ENCODE assay signal across 16 cellular contexts in the genomic region with DNA sequence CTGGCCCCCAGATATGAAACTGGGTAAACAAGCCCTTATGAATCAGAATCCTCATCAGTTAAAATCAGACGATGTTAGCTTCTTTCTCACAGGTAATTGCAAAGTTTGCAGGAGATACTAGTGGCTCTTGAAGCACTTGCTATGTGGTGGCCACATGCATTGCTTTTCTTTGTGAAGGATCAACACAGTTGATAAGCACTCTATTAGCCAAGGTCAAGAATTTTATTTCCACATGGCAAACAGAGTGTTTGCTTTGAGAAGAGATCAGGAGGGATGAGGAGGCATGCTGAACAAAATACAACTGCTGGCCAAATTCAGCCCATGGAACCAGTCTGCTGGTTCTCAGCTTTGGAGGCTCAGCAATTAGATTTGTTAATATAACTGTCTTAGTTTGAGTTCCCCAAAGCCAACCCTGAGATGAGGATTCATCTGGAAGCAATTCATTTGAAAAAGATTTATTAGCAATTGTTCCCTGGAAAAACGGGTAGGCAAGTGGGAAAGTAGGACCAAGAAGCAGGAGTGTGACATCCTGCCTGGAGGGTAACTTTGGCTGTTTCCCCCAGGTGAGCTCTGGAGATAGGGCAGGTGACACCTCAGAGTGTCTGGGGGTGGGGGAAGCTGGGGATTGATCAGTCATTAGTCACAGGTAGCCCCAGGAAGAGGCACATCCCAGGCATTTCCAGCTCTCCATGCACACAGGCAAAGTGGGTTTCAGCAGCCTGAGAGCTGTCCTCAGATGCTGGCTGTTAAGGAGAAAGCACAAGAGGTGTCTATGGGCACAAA.
A peak's percentile ranks its signal among the peaks of the same experiment; 100 is the strongest.
DNase-seq lines count a peak whose midpoint lies in the region; ATAC-seq and TF ChIP-seq lines count a peak whose summit lies in the region.
"Had no signal": no experiment of that assay in that cellular context is flagged by ENCODE, and none has a peak within 500 bp of the region (broad histone marks: within the 10 kb centered on the region; RNA-seq: fewer than 3 reads in every experiment).

No MANE protein-coding gene starts in this region.

- intact Hi-C loops in gastrocnemius medialis (cut with DNase I; ENCODE audit: low total_unique reads), result no loop called here

- ATAC-seq in SK-N-SH treated with all-trans-retinoic acid at 6 μM for 48 hours, result peak; percentile 6
- no peak for ATAC-seq in gastrocnemius medialis
- ATAC-seq: left colon had no signal

- no peak overlapping the region for H2BK12ac ChIP-seq in trophoblast cell (ENCODE audit: low read length)

- no peak for TF ChIP-seq POLR2A in gastrocnemius medialis (IDR thresholded peaks at IDR 0.05)

- H3K14ac ChIP-seq in trophoblast cell (ENCODE audit: low read length), result no peak overlapping the region

- no peaks in the 10 kb centered on the region for H3K79me2 ChIP-seq in GM23248 (ENCODE audit: insufficient read depth)
- H3K79me2 ChIP-seq in trophoblast cell (ENCODE audit: control insufficient read depth, insufficient read depth, low read length, poor library complexity), result no peaks in the 10 kb centered on the region

- H2AK5ac ChIP-seq in trophoblast cell (ENCODE audit: low read length), result no peak overlapping the region

- H2BK5ac ChIP-seq in trophoblast cell (ENCODE audit: low read depth, low read length, poor library complexity), result no peak overlapping the region

- no peaks in the 10 kb centered on the region for H3K36me3 ChIP-seq in GM23248 (ENCODE audit: low read depth)
- H3K36me3 ChIP-seq in trophoblast cell (ENCODE audit: control insufficient read depth in 1 of 2, insufficient read depth in 2 of 2, low read length in 2 of 2), result no peaks in the 10 kb centered on the region
- H3K36me3 ChIP-seq in gastrocnemius medialis, result no peaks in the 10 kb centered on the region
- H3K36me3 ChIP-seq: Peyer's patch had no signal

- no peak for TF ChIP-seq CTCF in gastrocnemius medialis (IDR thresholded peaks at IDR 0.05 in 4 of 5, conservative IDR thresholded peaks at IDR 0.05 in 1 of 5)

- no peak overlapping the region for H3K23ac ChIP-seq in trophoblast cell (ENCODE audit: low read length)

- no peaks in the 10 kb centered on the region for H4K20me1 ChIP-seq in GM23248 (ENCODE audit: insufficient read depth)

- peaks cover 17% of the 10 kb centered on the region for H3K79me1 ChIP-seq in trophoblast cell (ENCODE audit: low read length)

- DNase-seq in GM23248, result no peak
- DNase-seq in epithelial cell of prostate (ENCODE audit: low read depth, low spot score), result no peak
- no peak for DNase-seq in trophoblast cell
- DNase-seq in 8988T, result no peak
- DNase-seq in gastrocnemius medialis, result no peak
- no peak for DNase-seq in retina
- DNase-seq in NCI-H2196 (lab: John Stamatoyannopoulos, UW; ENCODE audit: unreplicated experiment), result no peak
- DNase-seq: activated CD4-positive, alpha-beta T cell treated with anti-CD3 and anti-CD28 coated beads, Interleukin-2, amount 50 U/mL, for 48 hours; activated naive CD4-positive, alpha-beta T cell treated with anti-CD3 and anti-CD28 coated beads for 36 hours; KBM-7; left colon; NCI-H1092; NCI-H774; Peyer's patch; stimulated activated CD4-positive, alpha-beta T cell treated with anti-CD3 and anti-CD28 coated beads, Interleukin-2, amount 100 ng/mL, for 48 hours had no signal

- H4K12ac ChIP-seq in trophoblast cell (ENCODE audit: low read depth, low read length), result no peak overlapping the region

- H3K9me2 ChIP-seq in GM23248 (ENCODE audit: insufficient read depth), result no peaks in the 10 kb centered on the region

- H2AFZ ChIP-seq in GM23248 (peak overlapping the region; percentile 60; the same call in 1 of the 2 replicates), trophoblast cell (ENCODE audit: insufficient read depth, low read length, poor library complexity) (no peak overlapping the region)

- peaks cover 32% of the 10 kb centered on the region for H3F3A ChIP-seq in GM23248 (ENCODE audit: insufficient read depth)

- no peak overlapping the region for H2BK120ac ChIP-seq in trophoblast cell (ENCODE audit: insufficient read depth, low read length, poor library complexity)

- H3K4me1 ChIP-seq in GM23248 (ENCODE audit: insufficient read depth), result peaks cover 75% of the 10 kb centered on the region
- peaks cover 18 to 28% of the 10 kb centered on the region in 2 experiments for H3K4me1 ChIP-seq in trophoblast cell (ENCODE audit: control insufficient read depth in 1 of 2, insufficient read depth in 2 of 2, low read length in 2 of 2)
- H3K4me1 ChIP-seq in gastrocnemius medialis, result no peaks in the 10 kb centered on the region
- H3K4me1 ChIP-seq: Peyer's patch had no signal

- H3K4me2 ChIP-seq in GM23248 (ENCODE audit: unreplicated experiment) (peak overlapping the region; percentile 55), trophoblast cell (ENCODE audit: low read length) (no peak overlapping the region)

- peak overlapping the region; percentile 52 for H4K91ac ChIP-seq in trophoblast cell (ENCODE audit: low read depth, low read length)

- no peak overlapping the region for H3K4ac ChIP-seq in trophoblast cell (ENCODE audit: low read depth, low read length)

- H3K27ac ChIP-seq in GM23248, result peak overlapping the region; percentile 65
- H3K27ac ChIP-seq in epithelial cell of prostate, result peak overlapping the region; percentile 96
- H3K27ac ChIP-seq in trophoblast cell (ENCODE audit: low read depth, low read length), result no peak overlapping the region
- H3K27ac ChIP-seq in gastrocnemius medialis, result no peak overlapping the region
- H3K27ac ChIP-seq: Peyer's patch had no signal

- no peak overlapping the region for H4K8ac ChIP-seq in trophoblast cell (ENCODE audit: low read depth, low read length)

- no peaks in the 10 kb centered on the region for H3K9me3 ChIP-seq in GM23248 (ENCODE audit: low read depth)
- H3K9me3 ChIP-seq in trophoblast cell (ENCODE audit: insufficient read depth, low read depth, low read length), result peaks cover 3% of the 10 kb centered on the region
- no peaks in the 10 kb centered on the region for H3K9me3 ChIP-seq in gastrocnemius medialis
- H3K9me3 ChIP-seq: Peyer's patch had no signal

- no peak overlapping the region for H3K18ac ChIP-seq in trophoblast cell (ENCODE audit: low read length)

- in situ Hi-C loops in GM23248 (cut with MboI) (no loop called here), gastrocnemius medialis (cut with MboI; ENCODE audit: low sequenced_read_pairs in 4 of 4) (no loop called here)

- no peaks in the 10 kb centered on the region for H3K27me3 ChIP-seq in GM23248 (replicated peaks; ENCODE audit: insufficient read depth)
- H3K27me3 ChIP-seq in trophoblast cell (ENCODE audit: insufficient read depth, low read length), result no peaks in the 10 kb centered on the region
- no peaks in the 10 kb centered on the region for H3K27me3 ChIP-seq in gastrocnemius medialis
- H3K27me3 ChIP-seq: Peyer's patch had no signal

- H3K4me3 ChIP-seq in GM23248 (no peak overlapping the region), trophoblast cell (ENCODE audit: low read depth, low read length) (no peak overlapping the region), gastrocnemius medialis (no peak overlapping the region)
- H3K4me3 ChIP-seq: Peyer's patch had no signal

- WGBS in GM23248 (ENCODE audit: low coverage in 1 of 2, low lambda C conversion rate in 2 of 2, missing lambda C conversion rate in 2 of 2), 2 experiments, result 22 to 23% methylated on average over 2 of the region's 2 CpGs
- WGBS in trophoblast cell (ENCODE audit: extremely low coverage, insufficient coverage, insufficient read length), result no CpG with 5 or more reads among the region's 2 CpGs

- H3K9ac ChIP-seq in GM23248 (no peak overlapping the region), trophoblast cell (ENCODE audit: low read length) (no peak overlapping the region)

TF ChIP-seq in SK-N-SH treated with all-trans-retinoic acid at 6 μM for 48 hours, 23 proteins besides CTCF, POLR2A, EP300 and RAD21:
- no peak for TF ChIP-seq ZFP3 (CRISPR knock-in tag; IDR thresholded peaks at IDR 0.05)
- TF ChIP-seq, protein P1, sequence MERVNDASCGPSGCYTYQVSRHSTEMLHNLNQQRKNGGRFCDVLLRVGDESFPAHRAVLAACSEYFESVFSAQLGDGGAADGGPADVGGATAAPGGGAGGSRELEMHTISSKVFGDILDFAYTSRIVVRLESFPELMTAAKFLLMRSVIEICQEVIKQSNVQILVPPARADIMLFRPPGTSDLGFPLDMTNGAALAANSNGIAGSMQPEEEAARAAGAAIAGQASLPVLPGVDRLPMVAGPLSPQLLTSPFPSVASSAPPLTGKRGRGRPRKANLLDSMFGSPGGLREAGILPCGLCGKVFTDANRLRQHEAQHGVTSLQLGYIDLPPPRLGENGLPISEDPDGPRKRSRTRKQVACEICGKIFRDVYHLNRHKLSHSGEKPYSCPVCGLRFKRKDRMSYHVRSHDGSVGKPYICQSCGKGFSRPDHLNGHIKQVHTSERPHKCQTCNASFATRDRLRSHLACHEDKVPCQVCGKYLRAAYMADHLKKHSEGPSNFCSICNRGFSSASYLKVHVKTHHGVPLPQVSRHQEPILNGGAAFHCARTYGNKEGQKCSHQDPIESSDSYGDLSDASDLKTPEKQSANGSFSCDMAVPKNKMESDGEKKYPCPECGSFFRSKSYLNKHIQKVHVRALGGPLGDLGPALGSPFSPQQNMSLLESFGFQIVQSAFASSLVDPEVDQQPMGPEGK (CRISPR knock-in tag; IDR thresholded peaks at IDR 0.05; ENCODE audit: borderline replicate concordance), result no peak
- peak; percentile 54; the same call in 1 of the 2 replicates for TF ChIP-seq TCF4 (CRISPR knock-in tag; IDR thresholded peaks at IDR 0.05; ENCODE audit: borderline replicate concordance)
- no peak for TF ChIP-seq CSDC2 (CRISPR knock-in tag; IDR thresholded peaks at IDR 0.05)
TF ChIP-seq in SK-N-SH treated with all-trans-retinoic acid at 6 μM for 48 hours: peak in this region for 1.

Comparison
In these comparisons a context has a peak if more than half of its experiments do, and no peak if none do; other contexts are left out.
1. H3K27ac ChIP-seq: peak in GM23248 (single experiment) and epithelial cell of prostate (single experiment); none in trophoblast cell (single experiment) and gastrocnemius medialis (0 of 4).